Comparison of ENCODE assay signal across 22 cellular contexts in genomic region chr12:106428379-106428778, GRCh38.
DNase-seq lines count a peak whose midpoint lies in the region; ATAC-seq and TF ChIP-seq lines count a peak whose summit lies in the region.
"Had no signal": no experiment of that assay in that cellular context is flagged by ENCODE, and none has a peak within 500 bp of the region (broad histone marks: within the 10 kb centered on the region; RNA-seq: fewer than 3 reads in every experiment).

No MANE protein-coding gene starts in this region.

- H3K9me3 Mint-ChIP-seq in stimulated activated naive B cell treated with anti-CD40 and anti-IgM and Interleukin-4, amounts not matched to agents 10 μg/mL and 1 μg/mL and 100 μg/mL, for 72 hours: no peaks in the 10 kb centered on the region
- H3K9me3 Mint-ChIP-seq: GM23338; natural killer cell treated with Interleukin-12 subunit alpha and Interleukin-12 subunit beta and Interleukin-15 and Interleukin-18, amount 100 ng/mL, for 72 hours; stimulated activated memory B cell treated with anti-CD40 and anti-IgM and Interleukin-4, amounts not matched to agents 10 μg/mL and 1 μg/mL and 100 μg/mL, for 72 hours had no signal

- TF ChIP-seq CTCF in astrocyte of the spinal cord (IDR thresholded peaks at IDR 0.05; ENCODE audit: low read depth, low read length) (no peak), left ventricle myocardium inferior (IDR thresholded peaks at IDR 0.05; ENCODE audit: borderline replicate concordance) (no peak), retinal pigment epithelial cell (conservative IDR thresholded peaks at IDR 0.05; ENCODE audit: low read depth, low read length) (no peak)

- peaks cover 20 to 38% of the 10 kb centered on the region in 2 donors for H3K36me3 Mint-ChIP-seq in stimulated activated naive B cell treated with anti-CD40 and anti-IgM and Interleukin-4, amounts not matched to agents 10 μg/mL and 1 μg/mL and 100 μg/mL, for 72 hours

- intact Hi-C loops in left ventricle myocardium inferior (cut with micrococcal nuclease): no loop called here

- no peaks in the 10 kb centered on the region for H3K27me3 Mint-ChIP-seq in stimulated activated naive B cell treated with anti-CD40 and anti-IgM and Interleukin-4, amounts not matched to agents 10 μg/mL and 1 μg/mL and 100 μg/mL, for 72 hours
- H3K27me3 Mint-ChIP-seq: activated naive CD8-positive, alpha-beta T cell; natural killer cell treated with Interleukin-12 subunit alpha and Interleukin-12 subunit beta and Interleukin-15 and Interleukin-18, amount 100 ng/mL, for 72 hours; stimulated activated memory B cell treated with anti-CD40 and anti-IgM and Interleukin-4, amounts not matched to agents 10 μg/mL and 1 μg/mL and 100 μg/mL, for 72 hours had no signal

- no peak overlapping the region for H3K27ac Mint-ChIP-seq in stimulated activated naive B cell treated with anti-CD40 and anti-IgM and Interleukin-4, amounts not matched to agents 10 μg/mL and 1 μg/mL and 100 μg/mL, for 72 hours
- H3K27ac Mint-ChIP-seq: activated naive CD8-positive, alpha-beta T cell; GM23338; natural killer cell treated with Interleukin-12 subunit alpha and Interleukin-12 subunit beta and Interleukin-15 and Interleukin-18, amount 100 ng/mL, for 72 hours; stimulated activated memory B cell treated with anti-CD40 and anti-IgM and Interleukin-4, amounts not matched to agents 10 μg/mL and 1 μg/mL and 100 μg/mL, for 72 hours had no signal

- H3K9me3 ChIP-seq in left ventricle myocardium inferior (replicated peaks): no peaks in the 10 kb centered on the region
- H3K9me3 ChIP-seq: vagina had no signal

- no peaks in the 10 kb centered on the region for H3K4me1 Mint-ChIP-seq in stimulated activated naive B cell treated with anti-CD40 and anti-IgM and Interleukin-4, amounts not matched to agents 10 μg/mL and 1 μg/mL and 100 μg/mL, for 72 hours
- H3K4me1 Mint-ChIP-seq: stimulated activated memory B cell treated with anti-CD40 and anti-IgM and Interleukin-4, amounts not matched to agents 10 μg/mL and 1 μg/mL and 100 μg/mL, for 72 hours had no signal

- no peaks in the 10 kb centered on the region for H3K27me3 ChIP-seq in left ventricle myocardium inferior (ENCODE audit: low read depth)
- H3K27me3 ChIP-seq: vagina had no signal

- H3K36me3 ChIP-seq in left ventricle myocardium inferior: peaks cover 13% of the 10 kb centered on the region

- H3K4me3 ChIP-seq in astrocyte of the spinal cord (ENCODE audit: low read depth, low read length): no peak overlapping the region
- no peak overlapping the region for H3K4me3 ChIP-seq in left ventricle myocardium inferior
- no peak overlapping the region for H3K4me3 ChIP-seq in retinal pigment epithelial cell (ENCODE audit: low read length)
- H3K4me3 ChIP-seq: coronary artery, GM23338, skin epidermis, vagina had no signal

- H3K4me3 Mint-ChIP-seq in stimulated activated naive B cell treated with anti-CD40 and anti-IgM and Interleukin-4, amounts not matched to agents 10 μg/mL and 1 μg/mL and 100 μg/mL, for 72 hours: no peak overlapping the region
- H3K4me3 Mint-ChIP-seq: activated naive CD8-positive, alpha-beta T cell; GM23338; natural killer cell treated with Interleukin-12 subunit alpha and Interleukin-12 subunit beta and Interleukin-15 and Interleukin-18, amount 100 ng/mL, for 72 hours; stimulated activated memory B cell treated with anti-CD40 and anti-IgM and Interleukin-4, amounts not matched to agents 10 μg/mL and 1 μg/mL and 100 μg/mL, for 72 hours had no signal

- DNase-seq in NCI-H1694 treated with DMSO at 0.1 percent for 48 hours (lab: John Stamatoyannopoulos, UW) (peak; percentile 10), astrocyte of the spinal cord (ENCODE audit: low read depth, low spot score) (peak; percentile 51), left ventricle myocardium inferior (no peak), retinal pigment epithelial cell (ENCODE audit: low read depth) (peak; percentile 37)
- no peak for DNase-seq in stimulated activated naive B cell treated with anti-CD40 and anti-IgM and Interleukin-4, amounts not matched to agents 10 μg/mL and 1 μg/mL and 100 μg/mL, for 72 hours
- DNase-seq: activated CD8-positive, alpha-beta memory T cell treated with anti-CD3 and anti-CD28 coated beads, Interleukin-2, amount 50 U/mL, for 48 hours; AML-193; Calu3; MM.1S; NCI-H2107; T-helper 2 cell had no signal

- H3K27ac ChIP-seq in left ventricle myocardium inferior (replicated peaks): peak overlapping the region; percentile 66
- H3K27ac ChIP-seq: coronary artery, skin epidermis, vagina had no signal

- in situ Hi-C loops in astrocyte of the spinal cord (cut with HindIII; ENCODE audit: low sequenced_read_pairs): no loop called here

- ATAC-seq in GM19035 (IDR thresholded peaks at IDR 0.05; ENCODE audit: unreplicated experiment) (no peak), GM21717 (IDR thresholded peaks at IDR 0.05; ENCODE audit: unreplicated experiment) (no peak), HG02884 (IDR thresholded peaks at IDR 0.05; ENCODE audit: unreplicated experiment) (no peak)
- no peak for ATAC-seq in stimulated activated naive B cell treated with anti-CD40 and anti-IgM and Interleukin-4, amounts not matched to agents 10 μg/mL and 1 μg/mL and 100 μg/mL, for 72 hours (replicated peaks)
- ATAC-seq: activated CD4-positive, CD25-positive, alpha-beta regulatory T cell treated with anti-CD3 and anti-CD28 coated beads, Interleukin-2, amount 50 U/mL, for 24 hours; GM23338; natural killer cell treated with Interleukin-12 subunit alpha and Interleukin-12 subunit beta and Interleukin-15 and Interleukin-18, amount 100 ng/mL, for 72 hours; stimulated activated memory B cell treated with anti-CD40 and anti-IgM and Interleukin-4, amounts not matched to agents 10 μg/mL and 1 μg/mL and 100 μg/mL, for 72 hours had no signal

- peaks cover 45% of the 10 kb centered on the region for H3K4me1 ChIP-seq in left ventricle myocardium inferior
- H3K4me1 ChIP-seq: vagina had no signal

Comparison
In these comparisons a context has a peak if more than half of its experiments do, and no peak if none do; other contexts are left out.
1. DNase-seq: peak in NCI-H1694 treated with DMSO at 0.1 percent for 48 hours (single experiment), astrocyte of the spinal cord (single experiment) and retinal pigment epithelial cell (single experiment); none in left ventricle myocardium inferior (single experiment) and stimulated activated naive B cell treated with anti-CD40 and anti-IgM and Interleukin-4, amounts not matched to agents 10 μg/mL and 1 μg/mL and 100 μg/mL, for 72 hours (single experiment).